In genomic region chr3:100087203-100087602, GRCh38 we compare ENCODE assay signal across 8 cellular contexts. TPM values are rescaled to one million over a fixed set of nuclear protein-coding genes. Genes with fewer than 3 reads are reported as not detected.
A peak's percentile ranks its signal among the peaks of the same experiment; 100 is the strongest.
DNase-seq lines count a peak whose midpoint lies in the region; ATAC-seq and TF ChIP-seq lines count a peak whose summit lies in the region.

No MANE protein-coding gene starts in this region.

- peak; percentile 88 for ATAC-seq in GM21526 (IDR thresholded peaks at IDR 0.05; ENCODE audit: low FRiP score, unreplicated experiment)

- H3K4me3 ChIP-seq in foreskin fibroblast (ENCODE audit: low read depth in 1 of 2, low read length in 2 of 2) (no peak overlapping the region), H7 (ENCODE audit: insufficient read depth, low read depth, low read length) (no peak overlapping the region)

- no peak for TF ChIP-seq CTCF in foreskin fibroblast (IDR thresholded peaks at IDR 0.05; ENCODE audit: low read depth, low read length)

- H3K27me3 ChIP-seq in H7 (ENCODE audit: control insufficient read depth, insufficient read depth, low read length): no peaks in the 10 kb centered on the region

- no peaks in the 10 kb centered on the region for H3K36me3 ChIP-seq in H7 (replicated peaks; ENCODE audit: control insufficient read depth, insufficient read depth, low read length)

- DNase-seq in GM04504 (ENCODE audit: low read depth) (peak; percentile 62), HT1080 (ENCODE audit: low read depth) (peak; percentile 72), foreskin fibroblast (peak; percentile 44 to 69), hippocampal formation (lab: John Stamatoyannopoulos, UW) (no peak), NCI-H82 (lab: John Stamatoyannopoulos, UW) (no peak), DMS153 treated with DMSO at 0.1 percent for 48 hours (lab: John Stamatoyannopoulos, UW; ENCODE audit: unreplicated experiment) (no peak), H7 (no peak)

RNA-seq across cellular contexts. Expression of gene FILIP1L, which starts 27.1 kb away (rescaled TPM):
- not detected in 2 replicates for total RNA-seq in HT1080 (2014; rRNA removed; shearing (Covaris generic))
- not detected in 2 replicates for polyA plus RNA-seq in HT1080 (2015; cell fraction: cytosol; rRNA removed)
- not detected in 2 replicates for polyA plus RNA-seq in HT1080 (2015; cell fraction: nucleus; rRNA removed)
- total RNA-seq in H7 (2014; rRNA removed; shearing (Covaris generic)): 0.07 and 0.30 TPM in 2 replicates

Comparison
In these comparisons a context has a peak if more than half of its experiments do, and no peak if none do; other contexts are left out.
1. DNase-seq: peak in GM04504 (single experiment), HT1080 (single experiment) and foreskin fibroblast (2 of 2); none in hippocampal formation (0 of 2), NCI-H82 (single experiment), DMS153 treated with DMSO at 0.1 percent for 48 hours (single experiment) and H7 (single experiment).